ENCODE assay signal across 19 cellular contexts in the genomic region with DNA sequence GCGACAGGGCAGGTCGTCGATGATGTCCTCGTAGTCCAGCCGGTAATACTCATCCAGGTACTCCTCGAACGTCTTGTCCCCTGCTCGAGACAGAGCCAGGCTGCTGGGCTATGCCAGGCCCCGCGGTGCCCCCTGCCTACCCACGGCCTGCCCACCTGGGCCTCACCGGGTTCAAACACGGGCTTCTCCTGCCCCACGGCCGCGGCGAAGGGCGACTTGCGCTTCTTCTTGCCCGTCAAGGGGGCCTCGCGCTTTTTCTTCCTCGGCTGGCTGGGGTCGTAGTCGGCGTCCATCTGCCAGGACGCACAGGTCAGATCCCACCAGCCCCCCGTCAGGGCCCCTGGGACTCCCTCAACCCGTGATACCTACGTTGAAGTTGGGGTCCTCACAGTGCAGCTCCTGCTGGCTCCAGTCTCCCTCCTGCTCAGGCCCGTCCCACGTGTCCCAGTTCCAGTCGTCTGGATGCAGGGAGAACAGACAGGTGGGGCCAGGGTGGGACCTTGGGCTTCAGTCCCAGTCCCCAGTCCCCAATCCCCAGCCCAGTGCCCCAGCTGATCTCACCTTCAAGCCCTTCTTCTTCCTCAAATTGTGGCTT. TPM values are rescaled to one million over a fixed set of nuclear protein-coding genes. Genes with fewer than 3 reads are reported as not detected.
DNase-seq lines count a peak whose midpoint lies in the region; ATAC-seq, FAIRE-seq and TF ChIP-seq lines count a peak whose summit lies in the region.
"Had no signal": no experiment of that assay in that cellular context is flagged by ENCODE, and none has a peak within 500 bp of the region (broad histone marks: within the 10 kb centered on the region; RNA-seq: fewer than 3 reads in every experiment).

No MANE protein-coding gene starts in this region.

- no peak overlapping the region for H3K18ac ChIP-seq in neuronal stem cell (ENCODE audit: low read length)

- no peak for TF ChIP-seq EP300 in K562 (IDR thresholded peaks at IDR 0.05; ENCODE audit: low read length)

- H2BK120ac ChIP-seq in neuronal stem cell (ENCODE audit: low read depth, low read length), result no peak overlapping the region

- no peak overlapping the region for H2BK15ac ChIP-seq in neuronal stem cell (ENCODE audit: low read length)

- CTCF ChIA-PET in K562 (lab: Yijun Ruan, JAX; ENCODE audit: low intra/inter-chr PET ratio), result no interaction called here

- peaks cover 0 to 18% of the 10 kb centered on the region in 2 experiments; a peak in 2 of 5 replicates for H3K4me1 ChIP-seq in K562 (replicated peaks in 1 of 2; ENCODE audit: control insufficient read depth in 2 of 2, insufficient read depth in 2 of 2, low read length in 2 of 2)
- H3K4me1 ChIP-seq in neuronal stem cell (ENCODE audit: control insufficient read depth in 2 of 2, insufficient read depth in 1 of 2, low read depth in 1 of 2, low read length in 2 of 2), result no peaks in the 10 kb centered on the region
- H3K4me1 ChIP-seq: A549, HAP-1, SJCRH30 had no signal

- H2AFZ ChIP-seq in K562 (ENCODE audit: low read depth, low read length) (no peak overlapping the region), neuronal stem cell (ENCODE audit: low read length) (no peak overlapping the region)

- no peak overlapping the region for H3K23ac ChIP-seq in neuronal stem cell (ENCODE audit: low read depth, low read length, poor library complexity)

- no peak overlapping the region for H3K4ac ChIP-seq in neuronal stem cell (ENCODE audit: low read length)

- H4K8ac ChIP-seq in neuronal stem cell (ENCODE audit: low read depth, low read length), result no peak overlapping the region

- H4K91ac ChIP-seq in neuronal stem cell (ENCODE audit: low read depth, low read length, poor library complexity), result no peak overlapping the region

- H2BK12ac ChIP-seq in neuronal stem cell (ENCODE audit: low read length), result no peak overlapping the region

- H3K14ac ChIP-seq in neuronal stem cell (ENCODE audit: low read length), result no peak overlapping the region

- no peaks in the 10 kb centered on the region for H3K9me3 Mint-ChIP-seq in activated naive CD4-positive, alpha-beta T cell treated with anti-CD3 and anti-CD28 coated beads, Interleukin-2, amount 50 U/mL, for 72 hours
- H3K9me3 Mint-ChIP-seq: CD14-positive monocyte had no signal

- intact Hi-C loops in K562 (cut with micrococcal nuclease), result no loop called here

- H4K20me1 ChIP-seq in K562 (replicated peaks; ENCODE audit: control insufficient read depth, insufficient read depth, low read length), result peaks cover 7% of the 10 kb centered on the region

- POLR2A ChIA-PET in K562 (lab: Yijun Ruan, JAX), result interaction anchor here (1.2 kb wide), 1 partner anchor 12 kb away, joined by 3 read pairs; no protein-coding TSS in a partner anchor

- H2BK5ac ChIP-seq in neuronal stem cell (ENCODE audit: low read length), result peak overlapping the region; percentile 39

- H3K27ac ChIP-seq in K562 (ENCODE audit: extremely low read depth, low read depth, low read length) (no peak overlapping the region), neuronal stem cell (replicated peaks; ENCODE audit: low read length) (no peak overlapping the region)
- H3K27ac ChIP-seq: A549, SJCRH30 had no signal

- H3K4me2 ChIP-seq in K562 (ENCODE audit: insufficient read depth, low read length), result no peak overlapping the region
- H3K4me2 ChIP-seq in neuronal stem cell (ENCODE audit: insufficient read depth, low read length, poor library complexity, severe bottlenecking), result no peak overlapping the region
- H3K4me2 ChIP-seq: A549 had no signal

- H3K9me3 ChIP-seq in K562 (replicated peaks; ENCODE audit: control insufficient read depth, insufficient read depth, low read depth, low read length) (no peaks in the 10 kb centered on the region), neuronal stem cell (replicated peaks in 1 of 2; ENCODE audit: control insufficient read depth in 2 of 2, insufficient read depth in 1 of 2, low read depth in 1 of 2, low read length in 2 of 2) (peaks cover 0 to 2% of the 10 kb centered on the region in 2 donors)
- H3K9me3 ChIP-seq: A549, HAP-1, SJCRH30 had no signal

- peak overlapping the region; percentile 60 to 91 for H3K27ac Mint-ChIP-seq in activated naive CD4-positive, alpha-beta T cell treated with anti-CD3 and anti-CD28 coated beads, Interleukin-2, amount 50 U/mL, for 72 hours

- no peaks in the 10 kb centered on the region for H3K27me3 ChIP-seq in K562 (ENCODE audit: control insufficient read depth in 2 of 2, insufficient read depth in 2 of 2, low read length in 2 of 2)
- no peaks in the 10 kb centered on the region for H3K27me3 ChIP-seq in neuronal stem cell (ENCODE audit: control insufficient read depth in 3 of 3, insufficient read depth in 3 of 3, low read depth in 1 of 3, low read length in 3 of 3)
- H3K27me3 ChIP-seq: SJCRH30 had no signal

- peaks cover 3% of the 10 kb centered on the region for H3K9me1 ChIP-seq in K562 (ENCODE audit: control insufficient read depth, insufficient read depth, low read length)

- no peak overlapping the region for H2AK5ac ChIP-seq in neuronal stem cell (ENCODE audit: low read depth, low read length)

- H3K36me3 ChIP-seq in K562 (ENCODE audit: control insufficient read depth, insufficient read depth, low read length), result peaks cover 94% of the 10 kb centered on the region
- peaks cover 69 to 89% of the 10 kb centered on the region in 2 donors for H3K36me3 ChIP-seq in neuronal stem cell (replicated peaks in 1 of 2; ENCODE audit: control insufficient read depth in 2 of 2, insufficient read depth in 2 of 2, low read length in 2 of 2)

- peaks cover 0 to 23% of the 10 kb centered on the region in 2 donors for H3K36me3 Mint-ChIP-seq in activated naive CD4-positive, alpha-beta T cell treated with anti-CD3 and anti-CD28 coated beads, Interleukin-2, amount 50 U/mL, for 72 hours

- no peak for ATAC-seq in activated naive CD4-positive, alpha-beta T cell treated with anti-CD3 and anti-CD28 coated beads, Interleukin-2, amount 50 U/mL, for 72 hours
- no peak for ATAC-seq in K562
- no peak for ATAC-seq in HG03095 (IDR thresholded peaks at IDR 0.05; ENCODE audit: unreplicated experiment)
- ATAC-seq: A549 had no signal

- FAIRE-seq in GM12892 (lab: Jason Lieb, UNC), result no peak
- no peak for FAIRE-seq in K562 (lab: Jason Lieb, UNC)
- no peak for FAIRE-seq in RCC 7860 (lab: Jason Lieb, UNC)
- FAIRE-seq: A549 had no signal

- in situ Hi-C loops in K562 (cut with MboI), result no loop called here

- TF ChIP-seq POLR2A in GM12892 (IDR thresholded peaks at IDR 0.05; ENCODE audit: low read depth, low read length) (peak; percentile 35; the same call in 1 of the 2 replicates), K562 (conservative IDR thresholded peaks at IDR 0.05) (no peak)

- H3K79me2 ChIP-seq in K562 (ENCODE audit: control insufficient read depth, insufficient read depth, low read length), result no peaks in the 10 kb centered on the region; the same call in 2 of the 3 replicates

- no peak for TF ChIP-seq RAD21 in K562 (CRISPR knock-in tag; conservative IDR thresholded peaks at IDR 0.05 in 1 of 2, IDR thresholded peaks at IDR 0.05 in 1 of 2)

- 95% methylated on average over 32 of the region's 33 CpGs for WGBS in K562 (ENCODE audit: insufficient coverage, low coverage, missing lambda C conversion rate)
- no CpG with 5 or more reads among the region's 33 CpGs for WGBS in neuronal stem cell (ENCODE audit: extremely low coverage in 2 of 2, insufficient read length in 2 of 2, insufficient replicate concordance in 1 of 2), 2 donors

- H3K4me3 ChIP-seq in K562 (no peak overlapping the region), neuronal stem cell (ENCODE audit: low read length in 2 of 2) (peak overlapping the region in 1 of 2 donors; percentile 50)
- H3K4me3 ChIP-seq: A549, HAP-1, SJCRH30 had no signal

- BruUV-seq in K562 (replicated peaks; lab: Mats Ljungman, UMichigan), result no TSS peak

- DNase-seq in activated naive CD4-positive, alpha-beta T cell treated with anti-CD3 and anti-CD28 coated beads, Interleukin-2, amount 50 U/mL, for 72 hours (ENCODE audit: low spot score in 2 of 2), result no peak
- DNase-seq in activated naive CD4-positive, alpha-beta T cell (lab: John Stamatoyannopoulos, UW), result no peak
- DNase-seq in GM12892 (ENCODE audit: insufficient read length) (no peak), K562 (ENCODE audit: extremely low read depth in 1 of 4, low spot score in 3 of 4) (no peak), neuronal stem cell (ENCODE audit: low spot score) (no peak), NCI-H2171 treated with DMSO at 0.1 percent for 48 hours (lab: John Stamatoyannopoulos, UW) (no peak), RCC 7860 (ENCODE audit: low spot score) (no peak)
- DNase-seq: GF-D8, IMR-90, NCI-H1417 treated with DMSO at 0.1 percent for 48 hours, NCI-H2029 treated with DMSO at 0.1 percent for 48 hours, NCI-H524, SJCRH30 had no signal

- H3K9ac ChIP-seq in K562 (ENCODE audit: insufficient read depth in 1 of 2, low read depth in 2 of 2, low read length in 2 of 2), result no peak overlapping the region; a peak in 1 of 4 replicates
- no peak overlapping the region for H3K9ac ChIP-seq in neuronal stem cell (ENCODE audit: low read depth, low read length, poor library complexity)

- H3K79me1 ChIP-seq in neuronal stem cell (ENCODE audit: low read depth, low read length), result peaks cover 4% of the 10 kb centered on the region

- no peak for TF ChIP-seq CTCF in K562 (IDR thresholded peaks at IDR 0.05 in 2 of 3, conservative IDR thresholded peaks at IDR 0.05 in 1 of 3; ENCODE audit: insufficient read depth in 2 of 3, low read depth in 1 of 3, low read length in 3 of 3)

RNA-seq across cellular contexts. Expression of gene KRI1, which starts 8.1 kb away (rescaled TPM):
- total RNA-seq in activated naive CD4-positive, alpha-beta T cell treated with anti-CD3 and anti-CD28 coated beads, Interleukin-2, amount 50 U/mL, for 72 hours, result 10 to 100 TPM; 55.6 to 62.7 TPM
- polyA plus RNA-seq in GM12892 (2012; ENCODE audit: missing spikeins), result 19.1 TPM
- 85.4 and 105 TPM in 2 replicates for total RNA-seq in K562 (2011; cell fraction: chromatin; rRNA removed; ENCODE audit: low replicate concordance)
- total RNA-seq in K562 (2011; cell fraction: nucleolus; rRNA removed), result 60.1 and 62.2 TPM in 2 replicates
- total RNA-seq in K562 (2011; cell fraction: nucleoplasm; rRNA removed), result 49.0 and 54.8 TPM in 2 replicates
- total RNA-seq in K562 (2014; rRNA removed) (44.6 and 50.3 TPM in 2 replicates), K562 (2014; rRNA removed; fragmentation: Illumina TruSeq; extraction: Trizol) (21.9 and 22.0 TPM in 2 replicates), K562 (2015; rRNA removed; fragmentation: Illumina TruSeq; extraction: Trizol) (24.7 and 25.0 TPM in 2 replicates), K562 (2021) (34.3 and 37.7 TPM in 2 replicates)
- polyA plus RNA-seq in K562 (2011; rRNA removed) (20.0 and 22.8 TPM in 2 replicates), K562 (2014; fragmentation: Illumina TruSeq; extraction: Trizol) (35.2 and 37.7 TPM in 2 replicates), K562 (2014; fragmentation: Nextera tagmentation; extraction: Ambion mirVana) (1 to 10 TPM; 1.1 to 2.0 TPM), K562 (2014; rRNA removed) (45.3 and 50.7 TPM in 2 replicates)
- polyA plus RNA-seq in K562 (2011; cell fraction: cytosol; rRNA removed), result 10.8 and 17.6 TPM in 2 replicates
- 52.6 and 92.9 TPM in 2 replicates for polyA plus RNA-seq in K562 (2011; cell fraction: nucleus; rRNA removed)
- polyA plus RNA-seq in K562 (2012), result 34.7 and 40.9 TPM in 2 replicates
- 15.9 and 20.0 TPM in 2 replicates for polyA minus RNA-seq in K562 (2011; rRNA and poly(A)+ RNA removed)
- polyA minus RNA-seq in K562 (2011; cell fraction: cytosol; rRNA and poly(A)+ RNA removed), result 19.5 and 21.1 TPM in 2 replicates
- polyA minus RNA-seq in K562 (2011; cell fraction: nucleus; rRNA and poly(A)+ RNA removed), result 19.5 and 20.2 TPM in 2 replicates
- 19.4 TPM for polyA plus RNA-seq in neuronal stem cell (2013, experiment 1 of 2)
- polyA plus RNA-seq in neuronal stem cell (2013, experiment 2 of 2), result 18.1 TPM

RNA-seq across cellular contexts. Expression of gene CDKN2D, which starts 11.1 kb away (rescaled TPM):
- total RNA-seq in activated naive CD4-positive, alpha-beta T cell treated with anti-CD3 and anti-CD28 coated beads, Interleukin-2, amount 50 U/mL, for 72 hours, result 100 to 1,000 TPM in 1 of 2 donors, 10 to 100 TPM in 1; 43.4 to 248 TPM
- polyA plus RNA-seq in GM12892 (2012; ENCODE audit: missing spikeins), result 9.0 TPM
- total RNA-seq in K562 (2011; cell fraction: chromatin; rRNA removed; ENCODE audit: low replicate concordance), result 3.0 and 4.1 TPM in 2 replicates
- 4.5 and 5.1 TPM in 2 replicates for total RNA-seq in K562 (2011; cell fraction: nucleolus; rRNA removed)
- 4.1 and 6.0 TPM in 2 replicates for total RNA-seq in K562 (2011; cell fraction: nucleoplasm; rRNA removed)
- total RNA-seq in K562 (2014; rRNA removed), result 1.7 and 2.7 TPM in 2 replicates
- 1.7 and 2.4 TPM in 2 replicates for total RNA-seq in K562 (2014; rRNA removed; fragmentation: Illumina TruSeq; extraction: Trizol)
- 3.2 and 3.7 TPM in 2 replicates for total RNA-seq in K562 (2015; rRNA removed; fragmentation: Illumina TruSeq; extraction: Trizol)
- total RNA-seq in K562 (2021), result 4.1 and 4.7 TPM in 2 replicates
- polyA plus RNA-seq in K562 (2011; rRNA removed), result 5.7 and 6.6 TPM in 2 replicates
- 9.6 and 11.2 TPM in 2 replicates for polyA plus RNA-seq in K562 (2011; cell fraction: cytosol; rRNA removed)
- 4.6 and 6.0 TPM in 2 replicates for polyA plus RNA-seq in K562 (2011; cell fraction: nucleus; rRNA removed)
- polyA plus RNA-seq in K562 (2012), result 4.6 and 12.8 TPM in 2 replicates
- 3.7 and 4.0 TPM in 2 replicates for polyA plus RNA-seq in K562 (2014; fragmentation: Illumina TruSeq; extraction: Trizol)
- 1 to 10 TPM in 1 of 2 experiments, under 1 TPM in 1; 0.41 to 1.0 TPM for polyA plus RNA-seq in K562 (2014; fragmentation: Nextera tagmentation; extraction: Ambion mirVana)
- 6.7 and 8.2 TPM in 2 replicates for polyA plus RNA-seq in K562 (2014; rRNA removed)
- polyA minus RNA-seq in K562 (2011; rRNA and poly(A)+ RNA removed), result 1.7 and 2.1 TPM in 2 replicates
- 1.9 and 5.0 TPM in 2 replicates for polyA minus RNA-seq in K562 (2011; cell fraction: cytosol; rRNA and poly(A)+ RNA removed)
- 1.1 and 1.2 TPM in 2 replicates for polyA minus RNA-seq in K562 (2011; cell fraction: nucleus; rRNA and poly(A)+ RNA removed)
- polyA plus RNA-seq in neuronal stem cell (2013, experiment 1 of 2), result 2.9 TPM
- polyA plus RNA-seq in neuronal stem cell (2013, experiment 2 of 2), result 2.6 TPM

RNA-seq across cellular contexts. Expression of gene ATG4D, which starts 14.0 kb away (rescaled TPM):
- total RNA-seq in activated naive CD4-positive, alpha-beta T cell treated with anti-CD3 and anti-CD28 coated beads, Interleukin-2, amount 50 U/mL, for 72 hours, result 10 to 100 TPM; 21.0 to 67.4 TPM
- 10.7 TPM for polyA plus RNA-seq in GM12892 (2012; ENCODE audit: missing spikeins)
- total RNA-seq in K562 (2011; cell fraction: chromatin; rRNA removed; ENCODE audit: low replicate concordance), result 20.6 and 77.4 TPM in 2 replicates
- total RNA-seq in K562 (2011; cell fraction: nucleolus; rRNA removed), result 91.2 and 95.1 TPM in 2 replicates
- total RNA-seq in K562 (2011; cell fraction: nucleoplasm; rRNA removed), result 39.5 and 45.9 TPM in 2 replicates
- total RNA-seq in K562 (2014; rRNA removed) (37.2 and 41.3 TPM in 2 replicates), K562 (2014; rRNA removed; fragmentation: Illumina TruSeq; extraction: Trizol) (9.1 and 12.8 TPM in 2 replicates), K562 (2015; rRNA removed; fragmentation: Illumina TruSeq; extraction: Trizol) (22.9 and 26.8 TPM in 2 replicates), K562 (2021) (55.9 and 66.1 TPM in 2 replicates)
- polyA plus RNA-seq in K562 (2011; rRNA removed) (20.4 and 27.9 TPM in 2 replicates), K562 (2014; fragmentation: Illumina TruSeq; extraction: Trizol) (22.9 and 40.2 TPM in 2 replicates), K562 (2014; fragmentation: Nextera tagmentation; extraction: Ambion mirVana) (1 to 10 TPM in 1 of 2 experiments, under 1 TPM in 1; 0.51 to 1.7 TPM), K562 (2014; rRNA removed) (45.4 and 55.3 TPM in 2 replicates)
- 36.3 and 59.9 TPM in 2 replicates for polyA plus RNA-seq in K562 (2011; cell fraction: cytosol; rRNA removed)
- 75.3 and 124 TPM in 2 replicates for polyA plus RNA-seq in K562 (2011; cell fraction: nucleus; rRNA removed)
- 45.0 and 67.2 TPM in 2 replicates for polyA plus RNA-seq in K562 (2012)
- polyA minus RNA-seq in K562 (2011; rRNA and poly(A)+ RNA removed), result 7.4 and 12.6 TPM in 2 replicates
- 18.2 and 37.3 TPM in 2 replicates for polyA minus RNA-seq in K562 (2011; cell fraction: cytosol; rRNA and poly(A)+ RNA removed)
- 20.8 and 24.9 TPM in 2 replicates for polyA minus RNA-seq in K562 (2011; cell fraction: nucleus; rRNA and poly(A)+ RNA removed)
- polyA plus RNA-seq in neuronal stem cell (2013, experiment 1 of 2), result 25.1 TPM
- polyA plus RNA-seq in neuronal stem cell (2013, experiment 2 of 2), result 24.7 TPM

RNA-seq across cellular contexts. Expression of gene AP1M2, which starts 29.4 kb away (rescaled TPM):
- not detected for total RNA-seq in activated naive CD4-positive, alpha-beta T cell treated with anti-CD3 and anti-CD28 coated beads, Interleukin-2, amount 50 U/mL, for 72 hours
- polyA plus RNA-seq in GM12892 (2012; ENCODE audit: missing spikeins), result not detected
- total RNA-seq in K562 (2011; cell fraction: chromatin; rRNA removed; ENCODE audit: low replicate concordance), result not detected in 2 replicates
- 1.2 TPM in 1 of 2 replicates, not detected in the other for total RNA-seq in K562 (2011; cell fraction: nucleolus; rRNA removed)
- 1.1 and 1.7 TPM in 2 replicates for total RNA-seq in K562 (2011; cell fraction: nucleoplasm; rRNA removed)
- total RNA-seq in K562 (2014; rRNA removed) (0.59 TPM in 1 of 2 replicates, not detected in the other), K562 (2014; rRNA removed; fragmentation: Illumina TruSeq; extraction: Trizol) (0.57 and 1.3 TPM in 2 replicates), K562 (2015; rRNA removed; fragmentation: Illumina TruSeq; extraction: Trizol) (0.15 TPM in 1 of 2 replicates, not detected in the other), K562 (2021) (0.33 and 0.40 TPM in 2 replicates)
- polyA plus RNA-seq in K562 (2011; rRNA removed) (0.39 and 0.50 TPM in 2 replicates), K562 (2014; fragmentation: Illumina TruSeq; extraction: Trizol) (0.68 TPM in 1 of 2 replicates, not detected in the other), K562 (2014; fragmentation: Nextera tagmentation; extraction: Ambion mirVana) (1 to 10 TPM; 1.1 to 1.4 TPM), K562 (2014; rRNA removed) (1.1 and 1.3 TPM in 2 replicates)
- polyA plus RNA-seq in K562 (2011; cell fraction: cytosol; rRNA removed), result 0.34 and 1.0 TPM in 2 replicates
- polyA plus RNA-seq in K562 (2011; cell fraction: nucleus; rRNA removed), result 0.24 and 0.41 TPM in 2 replicates
- polyA plus RNA-seq in K562 (2012), result 0.55 and 0.68 TPM in 2 replicates
- polyA minus RNA-seq in K562 (2011; rRNA and poly(A)+ RNA removed), result 0.11 TPM in 1 of 2 replicates, not detected in the other
- polyA minus RNA-seq in K562 (2011; cell fraction: cytosol; rRNA and poly(A)+ RNA removed), result 0.95 and 2.2 TPM in 2 replicates
- polyA minus RNA-seq in K562 (2011; cell fraction: nucleus; rRNA and poly(A)+ RNA removed), result 0.78 TPM in 1 of 2 replicates, not detected in the other
- 0.29 TPM for polyA plus RNA-seq in neuronal stem cell (2013, experiment 1 of 2)
- polyA plus RNA-seq in neuronal stem cell (2013, experiment 2 of 2), result 0.25 TPM
- total RNA-seq: IMR-90, LHCN-M2 had no signal

RNA-seq across cellular contexts. Expression of gene S1PR5, which starts 40.5 kb away (rescaled TPM):
- under 1 TPM; 0.23 to 0.27 TPM for total RNA-seq in activated naive CD4-positive, alpha-beta T cell treated with anti-CD3 and anti-CD28 coated beads, Interleukin-2, amount 50 U/mL, for 72 hours
- 0.15 TPM for polyA plus RNA-seq in GM12892 (2012; ENCODE audit: missing spikeins)
- total RNA-seq in K562 (2011; cell fraction: chromatin; rRNA removed; ENCODE audit: low replicate concordance), result 0.48 and 1.0 TPM in 2 replicates
- total RNA-seq in K562 (2011; cell fraction: nucleolus; rRNA removed), result 0.92 and 1.0 TPM in 2 replicates
- 0.31 and 0.81 TPM in 2 replicates for total RNA-seq in K562 (2011; cell fraction: nucleoplasm; rRNA removed)
- total RNA-seq in K562 (2014; rRNA removed), result 0.18 and 0.37 TPM in 2 replicates
- total RNA-seq in K562 (2014; rRNA removed; fragmentation: Illumina TruSeq; extraction: Trizol), result 0.26 TPM in 1 of 2 replicates, not detected in the other
- 0.11 TPM in 1 of 2 replicates, not detected in the other for total RNA-seq in K562 (2015; rRNA removed; fragmentation: Illumina TruSeq; extraction: Trizol)
- total RNA-seq in K562 (2021), result 0.16 and 0.35 TPM in 2 replicates
- 0.14 and 0.54 TPM in 2 replicates for polyA plus RNA-seq in K562 (2011; rRNA removed)
- 0.19 and 1.3 TPM in 2 replicates for polyA plus RNA-seq in K562 (2011; cell fraction: cytosol; rRNA removed)
- 0.15 and 0.46 TPM in 2 replicates for polyA plus RNA-seq in K562 (2011; cell fraction: nucleus; rRNA removed)
- polyA plus RNA-seq in K562 (2012), result 0.12 and 0.25 TPM in 2 replicates
- 0.17 TPM in 1 of 2 replicates, not detected in the other for polyA plus RNA-seq in K562 (2014; fragmentation: Illumina TruSeq; extraction: Trizol)
- under 1 TPM in 1 of 2 experiments, not detected in 1; 0.03 TPM for polyA plus RNA-seq in K562 (2014; fragmentation: Nextera tagmentation; extraction: Ambion mirVana)
- polyA plus RNA-seq in K562 (2014; rRNA removed), result 0.12 and 0.49 TPM in 2 replicates
- 0.67 and 0.78 TPM in 2 replicates for polyA minus RNA-seq in K562 (2011; rRNA and poly(A)+ RNA removed)
- not detected in 2 replicates for polyA minus RNA-seq in K562 (2011; cell fraction: cytosol; rRNA and poly(A)+ RNA removed)
- 0.27 and 0.44 TPM in 2 replicates for polyA minus RNA-seq in K562 (2011; cell fraction: nucleus; rRNA and poly(A)+ RNA removed)
- polyA plus RNA-seq in neuronal stem cell (2013, experiment 1 of 2), result 5.2 TPM
- 5.2 TPM for polyA plus RNA-seq in neuronal stem cell (2013, experiment 2 of 2)
- total RNA-seq: LHCN-M2, RPMI7951 had no signal

Comparison
In these comparisons a context has a peak if more than half of its experiments do, and no peak if none do; other contexts are left out.
1. RNA of gene CDKN2D, which starts 11.1 kb away (total RNA-seq): 43.4 to 248 TPM in activated naive CD4-positive, alpha-beta T cell treated with anti-CD3 and anti-CD28 coated beads, Interleukin-2, amount 50 U/mL, for 72 hours; 1.7 to 6.0 TPM in K562; every median in the first group is over 4 times any median in the second.